Comparison of ENCODE assay signal across 8 cellular contexts in genomic region chr18:32469691-32470131, GRCh38. TPM values are rescaled to one million over a fixed set of nuclear protein-coding genes. Genes with fewer than 3 reads are reported as not detected.
DNase-seq lines count a peak whose midpoint lies in the region; ATAC-seq and TF ChIP-seq lines count a peak whose summit lies in the region.

No MANE protein-coding gene starts in this region.

- no peak for TF ChIP-seq POLR2A in upper lobe of left lung (IDR thresholded peaks at IDR 0.05)

- H3K4me3 Mint-ChIP-seq in CD14-positive monocyte = peak overlapping the region; percentile 74 to 85
- H3K4me3 Mint-ChIP-seq in IgD-negative memory B cell = peak overlapping the region; percentile 69 to 92 (median 78)

- TF ChIP-seq EP300 in upper lobe of left lung (IDR thresholded peaks at IDR 0.05) = no peak

- intact Hi-C loops in CD14-positive monocyte (cut with micrococcal nuclease) = no loop called here

- peaks cover 2 to 3% of the 10 kb centered on the region in 2 donors for H3K4me1 ChIP-seq in lung (ENCODE audit: control insufficient read depth in 2 of 2, insufficient read depth in 2 of 2, low read length in 2 of 2)
- H3K4me1 ChIP-seq in upper lobe of left lung = peaks cover 15 to 43% (median 23%) of the 10 kb centered on the region in 4 donors

- H3K9me3 Mint-ChIP-seq in CD14-positive monocyte (peaks cover 0 to 16% (median 7%) of the 10 kb centered on the region in 7 donors), IgD-negative memory B cell (no peaks in the 10 kb centered on the region)

- no peaks in the 10 kb centered on the region for H3K27me3 ChIP-seq in brain microvascular endothelial cell (replicated peaks)
- H3K27me3 ChIP-seq in lung (ENCODE audit: control insufficient read depth, insufficient read depth) = no peaks in the 10 kb centered on the region
- peaks cover 0 to 5% (median 0%) of the 10 kb centered on the region in 4 donors for H3K27me3 ChIP-seq in upper lobe of left lung

- DNase-seq in CD14-positive monocyte (ENCODE audit: low spot score) (no peak), brain microvascular endothelial cell (no peak), lung (ENCODE audit: low spot score) (no peak), upper lobe of left lung (no peak), NCI-H2196 (lab: John Stamatoyannopoulos, UW; ENCODE audit: unreplicated experiment) (no peak)

- 5 to 12% methylated on average over 6 of the region's 6 CpGs for WGBS in lung, 2 donors
- 1 to 3% methylated on average over 6 of the region's 6 CpGs for WGBS in upper lobe of left lung, 2 donors

- no peak for TF ChIP-seq CTCF in CD14-positive monocyte (IDR thresholded peaks at IDR 0.05)
- TF ChIP-seq CTCF in brain microvascular endothelial cell (IDR thresholded peaks at IDR 0.05; ENCODE audit: low read depth, low read length, missing control alignments) = no peak
- no peak for TF ChIP-seq CTCF in lung (IDR thresholded peaks at IDR 0.05; ENCODE audit: control extremely low read depth, extremely low read depth)
- TF ChIP-seq CTCF in upper lobe of left lung (IDR thresholded peaks at IDR 0.05) = no peak

- H3K4me3 ChIP-seq in brain microvascular endothelial cell (ENCODE audit: low read depth, low read length) (peak overlapping the region; percentile 70), lung (peak overlapping the region; percentile 59), upper lobe of left lung (peak overlapping the region; percentile 34 to 75 (median 72))

- no peaks in the 10 kb centered on the region for H3K36me3 ChIP-seq in brain microvascular endothelial cell (replicated peaks)
- no peaks in the 10 kb centered on the region for H3K36me3 ChIP-seq in lung (ENCODE audit: control insufficient read depth in 2 of 2, insufficient read depth in 2 of 2, low read length in 2 of 2)
- H3K36me3 ChIP-seq in upper lobe of left lung = no peaks in the 10 kb centered on the region

- H3K27me3 Mint-ChIP-seq in CD14-positive monocyte (ENCODE audit: low read depth in 3 of 3) = peaks cover 56 to 75% (median 56%) of the 10 kb centered on the region in 3 donors
- peaks cover 47% of the 10 kb centered on the region for H3K27me3 Mint-ChIP-seq in IgD-negative memory B cell

- peaks cover 29% of the 10 kb centered on the region for H3K4me1 Mint-ChIP-seq in CD14-positive monocyte
- peaks cover 14 to 29% (median 15%) of the 10 kb centered on the region in 3 donors for H3K4me1 Mint-ChIP-seq in IgD-negative memory B cell

- ATAC-seq in lung (ENCODE audit: insufficient read depth, low FRiP score) (no peak), upper lobe of left lung (ENCODE audit: low FRiP score in 2 of 2) (no peak), HG03045 (IDR thresholded peaks at IDR 0.05; ENCODE audit: unreplicated experiment) (no peak), GM18909 (IDR thresholded peaks at IDR 0.05; ENCODE audit: poor library complexity, unreplicated experiment) (no peak)

- H3K27ac Mint-ChIP-seq in CD14-positive monocyte (peak overlapping the region in 1 of 7 donors; percentile 58), IgD-negative memory B cell (peak overlapping the region in 1 of 3 donors; percentile 78)

- H3K9me3 ChIP-seq in lung (ENCODE audit: control insufficient read depth in 2 of 2, insufficient read depth in 1 of 2, low read length in 1 of 2) = no peaks in the 10 kb centered on the region
- no peaks in the 10 kb centered on the region for H3K9me3 ChIP-seq in upper lobe of left lung

- H3K27ac ChIP-seq in brain microvascular endothelial cell = no peak overlapping the region
- peak overlapping the region; percentile 15 to 75 for H3K27ac ChIP-seq in lung (ENCODE audit: low read depth in 1 of 2, low read length in 1 of 2)
- H3K27ac ChIP-seq in upper lobe of left lung = peak overlapping the region; percentile 64 to 84 (median 75)

- H3K36me3 Mint-ChIP-seq in CD14-positive monocyte (peaks cover 0 to 10% of the 10 kb centered on the region in 2 donors), IgD-negative memory B cell (peaks cover 2% of the 10 kb centered on the region)

- in situ Hi-C loops in brain microvascular endothelial cell (cut with HindIII; ENCODE audit: low pct_ligation_motif_present, low sequenced_read_pairs) = loop anchor here (25.0 kb wide), 1 partner anchor 182 kb away; no protein-coding TSS in a partner anchor

RNA-seq across cellular contexts. Expression of gene GAREM1, which starts 1.0 kb away (rescaled TPM):
- not detected for polyA plus RNA-seq in CD14-positive monocyte
- not detected for polyA plus RNA-seq in IgD-negative memory B cell
- 10 to 100 TPM; 12.6 to 13.7 TPM for total RNA-seq in lung
- 1 to 10 TPM; 3.0 to 4.4 TPM for polyA plus RNA-seq in lung
- 10 to 100 TPM in 4 of 6 donors, 1 to 10 TPM in 2; 8.1 to 21.0 (median 13.7) TPM for total RNA-seq in upper lobe of left lung
